1 cellular context compared by ENCODE assay signal in genomic region chr7:116139807-116140206, GRCh38.
TF ChIP-seq lines count a peak whose summit lies in the region.

No MANE protein-coding gene starts in this region.

TF ChIP-seq in GM23338, 12 proteins besides CTCF, POLR2A, EP300 and RAD21 (continued from another document):
- TF ChIP-seq ZNF462 (CRISPR knock-in tag; IDR thresholded peaks at IDR 0.05): no peak
- TF ChIP-seq REST (IDR thresholded peaks at IDR 0.05; ENCODE audit: unreplicated experiment): no peak
- TF ChIP-seq POLR2AphosphoS5 (IDR thresholded peaks at IDR 0.05; ENCODE audit: low read depth): no peak
- TF ChIP-seq EZH2 (IDR thresholded peaks at IDR 0.05; ENCODE audit: low read depth, unreplicated experiment): no peak
- no peak for TF ChIP-seq ETS1 (IDR thresholded peaks at IDR 0.05)
- TF ChIP-seq JUNB (IDR thresholded peaks at IDR 0.05; ENCODE audit: unreplicated experiment): no peak
- TF ChIP-seq EZH2phosphoT487 (IDR thresholded peaks at IDR 0.05; ENCODE audit: unreplicated experiment): no peak
- no peak for TF ChIP-seq STAT1 (IDR thresholded peaks at IDR 0.05; ENCODE audit: unreplicated experiment)
